ENCODE assay signal across 37 cellular contexts in genomic region chr17:66873962-66874361, GRCh38. TPM values are rescaled to one million over a fixed set of nuclear protein-coding genes. Genes with fewer than 3 reads are reported as not detected.
"Had no signal": no experiment of that assay in that cellular context is flagged by ENCODE, and none has a peak within 500 bp of the region (broad histone marks: within the 10 kb centered on the region; RNA-seq: fewer than 3 reads in every experiment).

No MANE protein-coding gene starts in this region.

- H3K9me3 ChIP-seq: adrenal gland, ascending aorta, body of pancreas had no signal

- ATAC-seq: activated naive CD4-positive, alpha-beta T cell treated with anti-CD3 and anti-CD28 coated beads, Interleukin-2, amount 50 U/mL, for 72 hours; activated naive CD8-positive, alpha-beta T cell treated with anti-CD3 and anti-CD28 coated beads, Interleukin-2, amount 50 U/mL, for 24 hours; activated T-cell treated with anti-CD3 and anti-CD28 coated beads, Interleukin-2, amount 50 U/mL, for 4 hours; activated T-cell treated with anti-CD3 and anti-CD28 coated beads, Interleukin-2, amount 50 U/mL, for 72 hours; activated T-helper 17 cell treated with anti-CD3 and anti-CD28 coated beads, Interleukin-2, amount 50 U/mL, for 72 hours; body of pancreas had no signal

- H3K4me3 ChIP-seq: adrenal gland, ascending aorta, body of pancreas, breast epithelium, cardiac muscle cell had no signal

- H3K4me1 ChIP-seq: adrenal gland, ascending aorta, body of pancreas, breast epithelium had no signal

- DNase-seq: activated effector memory CD4-positive, alpha-beta T cell treated with anti-CD3 and anti-CD28 coated beads, Interleukin-2, amount 50 U/mL, for 16 hours; activated effector memory CD4-positive, alpha-beta T cell treated with Interleukin-2 at 50 U/mL for 16 hours; activated gamma-delta T cell; activated gamma-delta T cell treated with Interleukin-2 at 50 U/mL for 16 hours; activated naive CD4-positive, alpha-beta T cell; activated naive CD4-positive, alpha-beta T cell treated with anti-CD3 and anti-CD28 coated beads for 36 hours; activated naive CD4-positive, alpha-beta T cell treated with anti-CD3 and anti-CD28 coated beads, Interleukin-2, amount 10 ng/mL, durations not matched to agents 7 days and 5 days; activated naive CD4-positive, alpha-beta T cell treated with anti-CD3 and anti-CD28 coated beads, Interleukin-2, amount 50 U/mL, for 16 hours; activated naive CD4-positive, alpha-beta T cell treated with Interleukin-2 at 50 U/mL for 16 hours; activated naive CD8-positive, alpha-beta T cell treated with anti-CD3 and anti-CD28 coated beads for 36 hours; activated naive CD8-positive, alpha-beta T cell treated with anti-CD3 and anti-CD28 coated beads, Interleukin-2, amount 10 ng/mL, durations not matched to agents 7 days and 5 days; activated naive CD8-positive, alpha-beta T cell treated with anti-CD3 and anti-CD28 coated beads, Interleukin-2, amount 50 U/mL, for 24 hours; activated T-cell treated with anti-CD3 and anti-CD28 coated beads, Interleukin-2, amount 50 U/mL, for 24 hours; activated T-cell treated with anti-CD3 and anti-CD28 coated beads, Interleukin-2, amount 50 U/mL, for 4 hours; activated T-cell treated with anti-CD3 and anti-CD28 coated beads, Interleukin-2, amount 50 U/mL, for 48 hours; activated T-cell treated with anti-CD3 and anti-CD28 coated beads, Interleukin-2, amount 50 U/mL, for 72 hours; adrenal gland; amniotic stem cell; amygdala; anterior cingulate cortex; aorta; body of pancreas; brain microvascular endothelial cell; caudate nucleus; central memory CD4-positive, alpha-beta T cell; cerebellar nuclear complex had no signal

- H3K36me3 ChIP-seq: adrenal gland, ascending aorta, brain microvascular endothelial cell, breast epithelium, cardiac muscle cell had no signal

- H3K27ac ChIP-seq: adrenal gland, ascending aorta, body of pancreas, brain microvascular endothelial cell, breast epithelium, cardiac muscle cell had no signal

- H3K27me3 ChIP-seq: adrenal gland, ascending aorta, body of pancreas, brain microvascular endothelial cell, cardiac muscle cell had no signal

- FAIRE-seq: astrocyte, bronchial epithelial cell had no signal

RNA-seq across cellular contexts. Expression of gene CACNG5, which starts 39.0 kb away (rescaled TPM):
- total RNA-seq: activated naive CD4-positive, alpha-beta T cell treated with anti-CD3 and anti-CD28 coated beads for 36 hours; activated naive CD4-positive, alpha-beta T cell treated with anti-CD3 and anti-CD28 coated beads, Interleukin-2, amount 50 U/mL, for 72 hours; activated naive CD8-positive, alpha-beta T cell treated with anti-CD3 and anti-CD28 coated beads for 36 hours; activated naive CD8-positive, alpha-beta T cell treated with anti-CD3 and anti-CD28 coated beads, Interleukin-2, amount 10 ng/mL, durations not matched to agents 7 days and 5 days; activated T-cell treated with anti-CD3 and anti-CD28 coated beads, Interleukin-2, amount 50 U/mL, for 4 hours; activated T-cell treated with anti-CD3 and anti-CD28 coated beads, Interleukin-2, amount 50 U/mL, for 72 hours; activated T-helper 1 cell treated with anti-CD3 and anti-CD28 coated beads, Interleukin-12 subunit alpha, Interleukin-12 subunit beta, Interleukin-2, Interleukin-4 antibody, amounts not matched to agents 30 ng/mL and 10 ng/mL and 1 ng/mL, durations not matched to agents 14 hours and 24 hours and 36 hours; activated T-helper 17 cell treated with anti-CD3 and anti-CD28 coated beads, Interleukin-2, amount 50 U/mL, for 72 hours; activated T-helper 2 cell treated with anti-CD3 and anti-CD28 coated beads, Interferon-gamma antibody, Interleukin-2, Interleukin-4, amounts not matched to agents 10 μg/mL and 5 μg/mL and 100 μg/mL, durations not matched to agents 14 hours and 24 hours and 36 hours; adrenal gland; aorta; ascending aorta; astrocyte; breast epithelium; bronchial epithelial cell; cardiac muscle cell; cardiac septum; chondrocyte had no signal
- polyA plus RNA-seq: adrenal gland, aorta, cardiac muscle cell had no signal
